ENCODE assay signal across 26 cellular contexts in genomic region chr15:95556225-95556624, GRCh38.
A peak's percentile ranks its signal among the peaks of the same experiment; 100 is the strongest.
DNase-seq lines count a peak whose midpoint lies in the region; ATAC-seq and TF ChIP-seq lines count a peak whose summit lies in the region.
"Had no signal": no experiment of that assay in that cellular context is flagged by ENCODE, and none has a peak within 500 bp of the region (broad histone marks: within the 10 kb centered on the region; RNA-seq: fewer than 3 reads in every experiment).

No MANE protein-coding gene starts in this region.

- H3K36me3 Mint-ChIP-seq in osteocyte (ENCODE audit: unreplicated experiment), result peaks cover 2% of the 10 kb centered on the region
- no peaks in the 10 kb centered on the region for H3K36me3 Mint-ChIP-seq in effector memory CD8-positive, alpha-beta T cell (ENCODE audit: insufficient read depth)
- no peaks in the 10 kb centered on the region for H3K36me3 Mint-ChIP-seq in activated CD4-positive, alpha-beta T cell treated with anti-CD3 and anti-CD28 coated beads, Interleukin-2, amount 10 ng/mL, durations not matched to agents 7 days and 5 days (ENCODE audit: low read depth)

- no peaks in the 10 kb centered on the region for H3K36me3 ChIP-seq in HEK293 (ENCODE audit: control insufficient read depth in 2 of 2, insufficient read depth in 1 of 2, low read length in 2 of 2)
- H3K36me3 ChIP-seq: breast epithelium, neutrophil, sigmoid colon had no signal

- H3K27me3 Mint-ChIP-seq in osteocyte (ENCODE audit: unreplicated experiment), result no peaks in the 10 kb centered on the region
- H3K27me3 Mint-ChIP-seq in effector memory CD8-positive, alpha-beta T cell, result peaks cover 0 to 32% of the 10 kb centered on the region in 2 donors
- peaks cover 12% of the 10 kb centered on the region for H3K27me3 Mint-ChIP-seq in activated CD4-positive, alpha-beta T cell treated with anti-CD3 and anti-CD28 coated beads, Interleukin-2, amount 10 ng/mL, durations not matched to agents 7 days and 5 days
- H3K27me3 Mint-ChIP-seq: B cell; dendritic cell treated with granulocyte-macrophage colony-stimulating factor and Interleukin-4, amounts not matched to agents 40 ng/mL and 50 ng/mL, for 4 days had no signal

- peaks cover 48% of the 10 kb centered on the region for H3K4me1 Mint-ChIP-seq in osteocyte (ENCODE audit: unreplicated experiment)
- H3K4me1 Mint-ChIP-seq in effector memory CD8-positive, alpha-beta T cell (ENCODE audit: low read depth in 2 of 2), result no peaks in the 10 kb centered on the region
- H3K4me1 Mint-ChIP-seq in activated CD4-positive, alpha-beta T cell treated with anti-CD3 and anti-CD28 coated beads, Interleukin-2, amount 10 ng/mL, durations not matched to agents 7 days and 5 days, result peaks cover 6% of the 10 kb centered on the region
- H3K4me1 Mint-ChIP-seq: B cell had no signal

- no peaks in the 10 kb centered on the region for H3K9me3 ChIP-seq in HEK293 (ENCODE audit: control insufficient read depth, insufficient read depth, low read depth, low read length)
- H3K9me3 ChIP-seq: breast epithelium, neutrophil, psoas muscle, sigmoid colon had no signal

- CTCF ChIA-PET in HEK293 (lab: Yijun Ruan, JAX), result interaction anchor here (0.7 to 1.4 kb wide), 4 partner anchors 9 to 885 kb away, joined by 3 to 6 read pairs (median 4); no protein-coding TSS in a partner anchor
- CTCF ChIA-PET in activated CD4-positive, alpha-beta T cell treated with anti-CD3 and anti-CD28 coated beads, Interleukin-2, amount 10 ng/mL, durations not matched to agents 7 days and 5 days (lab: Charles Lee), result no interaction called here

- H3K4me3 ChIP-seq in HEK293 (ENCODE audit: low read depth, low read length), result no peak overlapping the region
- no peak overlapping the region for H3K4me3 ChIP-seq in cardiac fibroblast (replicated peaks in 1 of 2; ENCODE audit: low read depth in 2 of 2, low read length in 2 of 2)
- H3K4me3 ChIP-seq: breast epithelium, lung, psoas muscle, sigmoid colon had no signal

- H3K4me3 Mint-ChIP-seq in osteocyte (ENCODE audit: unreplicated experiment), result no peak overlapping the region
- H3K4me3 Mint-ChIP-seq in effector memory CD8-positive, alpha-beta T cell, result no peak overlapping the region
- H3K4me3 Mint-ChIP-seq in activated CD4-positive, alpha-beta T cell treated with anti-CD3 and anti-CD28 coated beads, Interleukin-2, amount 10 ng/mL, durations not matched to agents 7 days and 5 days, result no peak overlapping the region
- H3K4me3 Mint-ChIP-seq: B cell; dendritic cell treated with granulocyte-macrophage colony-stimulating factor and Interleukin-4, amounts not matched to agents 40 ng/mL and 50 ng/mL, for 4 days had no signal

- TF ChIP-seq CTCF in HEK293 (tag by site-specific recombination; IDR thresholded peaks at IDR 0.05) (no peak), cardiac fibroblast (IDR thresholded peaks at IDR 0.05; ENCODE audit: low read depth, low read length) (no peak), osteocyte (IDR thresholded peaks at IDR 0.05) (no peak)

- DNase-seq in cardiac fibroblast (ENCODE audit: low read depth in 2 of 2) (peak; percentile 51 to 56), iris pigment epithelial cell (ENCODE audit: low read depth) (peak; percentile 78), osteocyte (ENCODE audit: extremely low spot score, unreplicated experiment) (no peak), G401 (ENCODE audit: low spot score) (no peak)
- DNase-seq in effector memory CD8-positive, alpha-beta T cell, result no peak
- DNase-seq in activated CD4-positive, alpha-beta T cell treated with anti-CD3 and anti-CD28 coated beads, Interleukin-2, amount 10 ng/mL, durations not matched to agents 7 days and 5 days, result no peak
- DNase-seq: activated CD4-positive, alpha-beta T cell treated with anti-CD3 and anti-CD28 coated beads for 4 hours; activated CD8-positive, alpha-beta memory T cell treated with anti-CD3 and anti-CD28 coated beads for 24 hours; activated gamma-delta T cell treated with Interleukin-2 at 50 U/mL for 16 hours; GOT3; head of caudate nucleus; NCI-H1105; NCI-H1930; psoas muscle; SHP77; sigmoid colon; stimulated activated naive CD4-positive, alpha-beta T cell treated with Interleukin-2 at 50 U/mL for 16 hours; T-helper 9 cell had no signal

- POLR2A ChIA-PET in HEK293 (lab: Yijun Ruan, JAX), result interaction anchor here (1.0 to 1.6 kb wide), 4 partner anchors 64 to 799 kb away, joined by 3 to 6 read pairs (median 4); no protein-coding TSS in a partner anchor
- POLR2A ChIA-PET in activated CD4-positive, alpha-beta T cell treated with anti-CD3 and anti-CD28 coated beads, Interleukin-2, amount 10 ng/mL, durations not matched to agents 7 days and 5 days (lab: Charles Lee), result no interaction called here

- peaks cover 24% of the 10 kb centered on the region for H3K4me1 ChIP-seq in HEK293 (ENCODE audit: control insufficient read depth, insufficient read depth, low read length)

- H3K27ac Mint-ChIP-seq in osteocyte (ENCODE audit: unreplicated experiment), result peak overlapping the region; percentile 97
- no peak overlapping the region for H3K27ac Mint-ChIP-seq in effector memory CD8-positive, alpha-beta T cell
- H3K27ac Mint-ChIP-seq in activated CD4-positive, alpha-beta T cell treated with anti-CD3 and anti-CD28 coated beads, Interleukin-2, amount 10 ng/mL, durations not matched to agents 7 days and 5 days, result no peak overlapping the region
- H3K27ac Mint-ChIP-seq: B cell; dendritic cell treated with granulocyte-macrophage colony-stimulating factor and Interleukin-4, amounts not matched to agents 40 ng/mL and 50 ng/mL, for 4 days had no signal

- peaks cover 5% of the 10 kb centered on the region for H3K9me3 Mint-ChIP-seq in osteocyte (ENCODE audit: unreplicated experiment)
- H3K9me3 Mint-ChIP-seq in effector memory CD8-positive, alpha-beta T cell, result no peaks in the 10 kb centered on the region
- no peaks in the 10 kb centered on the region for H3K9me3 Mint-ChIP-seq in activated CD4-positive, alpha-beta T cell treated with anti-CD3 and anti-CD28 coated beads, Interleukin-2, amount 10 ng/mL, durations not matched to agents 7 days and 5 days
- H3K9me3 Mint-ChIP-seq: dendritic cell treated with granulocyte-macrophage colony-stimulating factor and Interleukin-4, amounts not matched to agents 40 ng/mL and 50 ng/mL, for 4 days had no signal

- peak overlapping the region; percentile 99; the same call in 1 of the 2 replicates for H3K27ac ChIP-seq in HEK293 (ENCODE audit: extremely low read depth, low read depth, low read length)
- H3K27ac ChIP-seq: breast epithelium, neutrophil, sigmoid colon, VCaP had no signal

- in situ Hi-C loops in G401 (cut with HindIII; ENCODE audit: low sequenced_read_pairs), result no loop called here

- ATAC-seq in GM21423 (IDR thresholded peaks at IDR 0.05; ENCODE audit: unreplicated experiment), result no peak
- no peak for ATAC-seq in effector memory CD8-positive, alpha-beta T cell (replicated peaks)
- ATAC-seq: psoas muscle had no signal

TF ChIP-seq in HEK293, 187 proteins besides CTCF, POLR2A, EP300 and RAD21:
- TF ChIP-seq ZNF580 (tag by site-specific recombination; IDR thresholded peaks at IDR 0.05) (no peak), ZNF174 (tag by site-specific recombination; IDR thresholded peaks at IDR 0.05) (no peak), ZNF148 (tag by site-specific recombination; IDR thresholded peaks at IDR 0.05; ENCODE audit: borderline replicate concordance) (no peak)

Comparison
In these comparisons a context has a peak if more than half of its experiments do, and no peak if none do; other contexts are left out.
1. DNase-seq: peak in cardiac fibroblast (2 of 2) and iris pigment epithelial cell (single experiment); none in osteocyte (single experiment), G401 (single experiment), effector memory CD8-positive, alpha-beta T cell (0 of 3) and activated CD4-positive, alpha-beta T cell treated with anti-CD3 and anti-CD28 coated beads, Interleukin-2, amount 10 ng/mL, durations not matched to agents 7 days and 5 days (single experiment).